24 cellular contexts compared by ENCODE assay signal in genomic region chr15:26661727-26662126, GRCh38.
DNase-seq lines count a peak whose midpoint lies in the region; ATAC-seq, FAIRE-seq and TF ChIP-seq lines count a peak whose summit lies in the region.
"Had no signal": no experiment of that assay in that cellular context is flagged by ENCODE, and none has a peak within 500 bp of the region (broad histone marks: within the 10 kb centered on the region; RNA-seq: fewer than 3 reads in every experiment).

No MANE protein-coding gene starts in this region.

- H3K4me2 ChIP-seq in endothelial cell of umbilical vein (ENCODE audit: insufficient read depth, low read length) (no peak overlapping the region), mammary epithelial cell (ENCODE audit: insufficient read depth, low read depth, low read length) (no peak overlapping the region)

- H3K79me2 ChIP-seq in endothelial cell of umbilical vein (ENCODE audit: control insufficient read depth, insufficient read depth, low read length) (no peaks in the 10 kb centered on the region), mammary epithelial cell (ENCODE audit: insufficient read depth, low read length) (no peaks in the 10 kb centered on the region)

- no peaks in the 10 kb centered on the region for H3K9me1 ChIP-seq in endothelial cell of umbilical vein (replicated peaks; ENCODE audit: control insufficient read depth, extremely low read depth, insufficient read depth, low read length)

- POLR2A ChIA-PET in endothelial cell of umbilical vein (lab: Charles Lee), result no interaction called here
- POLR2A ChIA-PET in CD4-positive, alpha-beta memory T cell (lab: Charles Lee; ENCODE audit: partially characterized antibody), result no interaction called here

- H3K36me3 ChIP-seq in RWPE2 (ENCODE audit: low read depth) (no peaks in the 10 kb centered on the region), endothelial cell of umbilical vein (ENCODE audit: control insufficient read depth in 2 of 2, extremely low read depth in 1 of 2, insufficient read depth in 2 of 2, low read length in 2 of 2) (no peaks in the 10 kb centered on the region), mammary epithelial cell (ENCODE audit: insufficient read depth, low read length) (no peaks in the 10 kb centered on the region)
- no peaks in the 10 kb centered on the region for H3K36me3 ChIP-seq in CD4-positive, alpha-beta memory T cell (ENCODE audit: insufficient read depth, low read length)
- H3K36me3 ChIP-seq: Peyer's patch, upper lobe of right lung had no signal

- in situ Hi-C loops in mammary epithelial cell (cut with MboI; ENCODE audit: low sequenced_read_pairs in 2 of 2), result no loop called here

- intact Hi-C loops in left cardiac atrium (cut with DNase I), result no loop called here
- intact Hi-C loops in Right ventricle myocardium inferior (cut with DNase I), result no loop called here
- intact Hi-C loops in endothelial cell of umbilical vein (cut with micrococcal nuclease), result no loop called here
- intact Hi-C loops in CD4-positive, alpha-beta memory T cell (cut with micrococcal nuclease), result no loop called here
- intact Hi-C loops in mammary epithelial cell (cut with micrococcal nuclease), result no loop called here

- no peak overlapping the region for H2AFZ ChIP-seq in endothelial cell of umbilical vein (ENCODE audit: low read depth, low read length)
- H2AFZ ChIP-seq in mammary epithelial cell (ENCODE audit: low read depth, low read length), result no peak overlapping the region

- H3K4me1 Mint-ChIP-seq in CD4-positive, alpha-beta memory T cell, result no peaks in the 10 kb centered on the region
- H3K4me1 Mint-ChIP-seq: activated CD4-positive, alpha-beta T cell treated with anti-CD3 and anti-CD28 coated beads, Interleukin-2, amount 10 ng/mL, durations not matched to agents 24 days and 14 days had no signal

- CTCF ChIA-PET in endothelial cell of umbilical vein (lab: Charles Lee), result no interaction called here
- CTCF ChIA-PET in CD4-positive, alpha-beta memory T cell (lab: Charles Lee; ENCODE audit: partially characterized antibody), result no interaction called here
- CTCF ChIA-PET in mammary epithelial cell (lab: Charles Lee; ENCODE audit: low non-redundant PET), result no interaction called here

- WGBS in mammary epithelial cell (ENCODE audit: low coverage, missing lambda C conversion rate), result 24% methylated on average over 7 of the region's 7 CpGs

- H3K4me3 Mint-ChIP-seq in CD4-positive, alpha-beta memory T cell, result no peak overlapping the region
- H3K4me3 Mint-ChIP-seq: activated CD4-positive, alpha-beta T cell treated with anti-CD3 and anti-CD28 coated beads, Interleukin-2, amount 10 ng/mL, durations not matched to agents 24 days and 14 days; activated naive CD4-positive, alpha-beta T cell treated with anti-CD3 and anti-CD28 coated beads for 36 hours; activated T-cell treated with anti-CD3 and anti-CD28 coated beads, Interleukin-2, amount 50 U/mL, for 72 hours; dendritic cell treated with granulocyte-macrophage colony-stimulating factor and Interleukin-4, amounts not matched to agents 40 ng/mL and 50 ng/mL, for 4 days had no signal

- H3K9me3 Mint-ChIP-seq in CD4-positive, alpha-beta memory T cell, result peaks cover 0 to 16% (median 7%) of the 10 kb centered on the region in 8 donors
- H3K9me3 Mint-ChIP-seq: activated CD4-positive, alpha-beta T cell treated with anti-CD3 and anti-CD28 coated beads, Interleukin-2, amount 10 ng/mL, durations not matched to agents 24 days and 14 days had no signal

- H3K9ac ChIP-seq in endothelial cell of umbilical vein (replicated peaks; ENCODE audit: extremely low read depth, insufficient read depth, low read length) (no peak overlapping the region), mammary epithelial cell (ENCODE audit: insufficient read depth, low read length) (no peak overlapping the region)

- DNase-seq in left cardiac atrium (no peak), Right ventricle myocardium inferior (ENCODE audit: missing footprints) (no peak), RWPE2 (ENCODE audit: low spot score) (no peak), endothelial cell of umbilical vein (ENCODE audit: low read depth, low spot score) (no peak), urothelium cell line (ENCODE audit: low spot score) (peak; percentile 48), mammary epithelial cell (no peak)
- no peak for DNase-seq in CD4-positive, alpha-beta memory T cell
- DNase-seq: activated CD4-positive, alpha-beta T cell treated with anti-CD3 and anti-CD28 coated beads, Interleukin-2, amount 10 ng/mL, durations not matched to agents 24 days and 14 days; activated naive CD4-positive, alpha-beta T cell treated with anti-CD3 and anti-CD28 coated beads for 36 hours; activated T-cell treated with anti-CD3 and anti-CD28 coated beads, Interleukin-2, amount 50 U/mL, for 72 hours; AML-193; amniotic stem cell; Caco-2; EL; glutamatergic neuron; KBM-7; kidney; NCI-H510A; Peyer's patch; upper lobe of right lung had no signal

- ATAC-seq in left cardiac atrium, result peak; percentile 29 to 60
- no peak for ATAC-seq in Right ventricle myocardium inferior
- peak; percentile 17; the same call in 1 of the 3 replicates for ATAC-seq in RWPE2 (ENCODE audit: low read depth)
- ATAC-seq in HG02852 (IDR thresholded peaks at IDR 0.05; ENCODE audit: unreplicated experiment), result no peak
- ATAC-seq: activated T-cell treated with anti-CD3 and anti-CD28 coated beads, Interleukin-2, amount 50 U/mL, for 72 hours; upper lobe of right lung had no signal

- H4K20me1 ChIP-seq in endothelial cell of umbilical vein (replicated peaks; ENCODE audit: control insufficient read depth, extremely low read depth, insufficient read depth, low read length), result no peaks in the 10 kb centered on the region
- H4K20me1 ChIP-seq in mammary epithelial cell (ENCODE audit: insufficient read depth, low read length), result no peaks in the 10 kb centered on the region

- dilution Hi-C loops in endothelial cell of umbilical vein (cut with MboI; ENCODE audit: extremely low pct_ligation_motif_present, low sequenced_read_pairs) (no loop called here), mammary epithelial cell (cut with HindIII; ENCODE audit: low sequenced_read_pairs) (no loop called here)

- H3K4me3 ChIP-seq in RWPE2 (ENCODE audit: severe bottlenecking), result no peak overlapping the region
- H3K4me3 ChIP-seq in endothelial cell of umbilical vein (replicated peaks in 1 of 3; ENCODE audit: insufficient read depth in 1 of 3, low read depth in 1 of 3, low read length in 3 of 3), result no peak overlapping the region
- no peak overlapping the region for H3K4me3 ChIP-seq in CD4-positive, alpha-beta memory T cell (ENCODE audit: low read length in 2 of 2)
- no peak overlapping the region for H3K4me3 ChIP-seq in mammary epithelial cell (replicated peaks in 1 of 3; ENCODE audit: insufficient read depth in 1 of 3, low read depth in 2 of 3, low read length in 3 of 3)
- H3K4me3 ChIP-seq: lung, Peyer's patch, upper lobe of right lung had no signal

- H3K27me3 ChIP-seq in RWPE2 (ENCODE audit: insufficient read depth, poor library complexity, severe bottlenecking), result peaks cover 7% of the 10 kb centered on the region
- no peaks in the 10 kb centered on the region for H3K27me3 ChIP-seq in endothelial cell of umbilical vein (ENCODE audit: control insufficient read depth in 2 of 2, insufficient read depth in 2 of 2, low read length in 2 of 2)
- no peaks in the 10 kb centered on the region for H3K27me3 ChIP-seq in CD4-positive, alpha-beta memory T cell (ENCODE audit: insufficient read depth, low read length)
- no peaks in the 10 kb centered on the region for H3K27me3 ChIP-seq in mammary epithelial cell (ENCODE audit: insufficient read depth, low read length)
- H3K27me3 ChIP-seq: Peyer's patch, upper lobe of right lung had no signal

- H3K27ac Mint-ChIP-seq in CD4-positive, alpha-beta memory T cell, result no peak overlapping the region
- H3K27ac Mint-ChIP-seq: activated CD4-positive, alpha-beta T cell treated with anti-CD3 and anti-CD28 coated beads, Interleukin-2, amount 10 ng/mL, durations not matched to agents 24 days and 14 days; activated naive CD4-positive, alpha-beta T cell treated with anti-CD3 and anti-CD28 coated beads for 36 hours; activated T-cell treated with anti-CD3 and anti-CD28 coated beads, Interleukin-2, amount 50 U/mL, for 72 hours; dendritic cell treated with granulocyte-macrophage colony-stimulating factor and Interleukin-4, amounts not matched to agents 40 ng/mL and 50 ng/mL, for 4 days had no signal

- no peak for TF ChIP-seq POLR2A in endothelial cell of umbilical vein (IDR thresholded peaks at IDR 0.05; ENCODE audit: low read depth, low read length)

- no peaks in the 10 kb centered on the region for H3K27me3 Mint-ChIP-seq in CD4-positive, alpha-beta memory T cell
- H3K27me3 Mint-ChIP-seq: activated CD4-positive, alpha-beta T cell treated with anti-CD3 and anti-CD28 coated beads, Interleukin-2, amount 10 ng/mL, durations not matched to agents 24 days and 14 days; dendritic cell treated with granulocyte-macrophage colony-stimulating factor and Interleukin-4, amounts not matched to agents 40 ng/mL and 50 ng/mL, for 4 days had no signal

- H3K4me1 ChIP-seq in RWPE2 (ENCODE audit: insufficient read depth, poor library complexity, severe bottlenecking) (no peaks in the 10 kb centered on the region), endothelial cell of umbilical vein (ENCODE audit: control insufficient read depth, extremely low read depth, insufficient read depth, low read length) (no peaks in the 10 kb centered on the region), mammary epithelial cell (ENCODE audit: insufficient read depth, low read length) (no peaks in the 10 kb centered on the region)
- no peaks in the 10 kb centered on the region for H3K4me1 ChIP-seq in CD4-positive, alpha-beta memory T cell (ENCODE audit: insufficient read depth, low read length)
- H3K4me1 ChIP-seq: Caco-2, Peyer's patch, upper lobe of right lung had no signal

- H3K9me3 ChIP-seq in RWPE2 (ENCODE audit: severe bottlenecking) (no peaks in the 10 kb centered on the region), endothelial cell of umbilical vein (replicated peaks; ENCODE audit: control insufficient read depth, insufficient read depth, low read length) (peaks cover 12% of the 10 kb centered on the region), mammary epithelial cell (replicated peaks; ENCODE audit: insufficient read depth, low read length) (peaks cover 26% of the 10 kb centered on the region)
- no peaks in the 10 kb centered on the region for H3K9me3 ChIP-seq in CD4-positive, alpha-beta memory T cell (ENCODE audit: control insufficient read depth in 1 of 2, low read length in 2 of 2)
- H3K9me3 ChIP-seq: Peyer's patch, upper lobe of right lung had no signal

- no peaks in the 10 kb centered on the region for H3K36me3 Mint-ChIP-seq in CD4-positive, alpha-beta memory T cell

- FAIRE-seq in endothelial cell of umbilical vein (lab: Jason Lieb, UNC), result no peak
- no peak for FAIRE-seq in urothelium cell line (lab: Jason Lieb, UNC)
- FAIRE-seq: kidney had no signal

- BruUV-seq in endothelial cell of umbilical vein (replicated peaks; lab: Mats Ljungman, UMichigan) (no TSS peak), mammary epithelial cell (replicated peaks; lab: Mats Ljungman, UMichigan) (no TSS peak)

- no peak overlapping the region for H3K27ac ChIP-seq in RWPE2 (ENCODE audit: poor library complexity, severe bottlenecking)
- no peak overlapping the region for H3K27ac ChIP-seq in endothelial cell of umbilical vein (ENCODE audit: insufficient read depth, low read depth, low read length)
- H3K27ac ChIP-seq in CD4-positive, alpha-beta memory T cell (ENCODE audit: low read depth, low read length), result no peak overlapping the region
- H3K27ac ChIP-seq in mammary epithelial cell (ENCODE audit: insufficient read depth, low read depth, low read length), result no peak overlapping the region
- H3K27ac ChIP-seq: Peyer's patch, upper lobe of right lung, VCaP had no signal

- TF ChIP-seq CTCF in RWPE2 (IDR thresholded peaks at IDR 0.05; ENCODE audit: poor library complexity, severe bottlenecking) (no peak), endothelial cell of umbilical vein (IDR thresholded peaks at IDR 0.05; ENCODE audit: extremely low read depth in 1 of 2, insufficient read depth in 1 of 2, low read depth in 1 of 2, low read length in 2 of 2) (no peak), mammary epithelial cell (conservative IDR thresholded peaks at IDR 0.05 in 1 of 2, IDR thresholded peaks at IDR 0.05 in 1 of 2; ENCODE audit: extremely low read depth in 1 of 2, insufficient read depth in 1 of 2, low read depth in 1 of 2, low read length in 2 of 2) (no peak)

Comparison
In these comparisons a context has a peak if more than half of its experiments do, and no peak if none do; other contexts are left out.
1. ATAC-seq: peak in left cardiac atrium (2 of 2) and RWPE2 (single experiment); none in Right ventricle myocardium inferior (single experiment) and HG02852 (single experiment).